In genomic region chr2:25063876-25064660, GRCh38 we compare ENCODE assay signal across 13 cellular contexts. TPM values are rescaled to one million over a fixed set of nuclear protein-coding genes. Genes with fewer than 3 reads are reported as not detected.
DNase-seq lines count a peak whose midpoint lies in the region; TF ChIP-seq lines count a peak whose summit lies in the region.
"Had no signal": no experiment of that assay in that cellular context is flagged by ENCODE, and none has a peak within 500 bp of the region (broad histone marks: within the 10 kb centered on the region; RNA-seq: fewer than 3 reads in every experiment).

No MANE protein-coding gene starts in this region.

- H2AFZ ChIP-seq in GM23248 = peak overlapping the region; percentile 4; the same call in 1 of the 2 replicates

- no peaks in the 10 kb centered on the region for H3K9me2 ChIP-seq in GM23248 (ENCODE audit: insufficient read depth)

- peak overlapping the region; percentile 68 to 95 (median 90) for H3K27ac Mint-ChIP-seq in brain
- H3K27ac Mint-ChIP-seq: activated naive CD8-positive, alpha-beta T cell had no signal

- peak; percentile 50 for DNase-seq in AG10803 (ENCODE audit: low read depth)
- DNase-seq in GM23248 = peak; percentile 56
- DNase-seq in middle frontal gyrus (ENCODE audit: extremely low spot score, low spot score) = peak; percentile 61
- DNase-seq in colonic mucosa = no peak
- no peak for DNase-seq in CD1c-positive myeloid dendritic cell (ENCODE audit: extremely low spot score)
- DNase-seq in GM13977 (ENCODE audit: low spot score) = no peak
- no peak for DNase-seq in AML-193 (lab: John Stamatoyannopoulos, UW)
- DNase-seq: NCI-H2171, T-helper 9 cell, uterus had no signal

- peaks cover 17% of the 10 kb centered on the region for H3K36me3 Mint-ChIP-seq in brain

- WGBS in GM23248 (ENCODE audit: low coverage in 1 of 2, low lambda C conversion rate in 2 of 2, missing lambda C conversion rate in 2 of 2), 2 experiments = 21% methylated on average over 13 of the region's 13 CpGs

- no peaks in the 10 kb centered on the region for H4K20me1 ChIP-seq in GM23248 (ENCODE audit: insufficient read depth)

- H3K4me1 Mint-ChIP-seq in brain = peaks cover 46% of the 10 kb centered on the region

- no peaks in the 10 kb centered on the region for H3K79me2 ChIP-seq in GM23248 (ENCODE audit: insufficient read depth)

- H3K4me1 ChIP-seq in GM23248 (ENCODE audit: insufficient read depth) (peaks cover 10% of the 10 kb centered on the region), colonic mucosa (no peaks in the 10 kb centered on the region)
- H3K4me1 ChIP-seq: uterus had no signal

- H3K9me3 ChIP-seq in GM23248 (ENCODE audit: low read depth) (no peaks in the 10 kb centered on the region), colonic mucosa (no peaks in the 10 kb centered on the region)
- H3K9me3 ChIP-seq: uterus had no signal

- peak overlapping the region in 4 of 5 experiments; percentile 41 to 78 (median 58) for H3K4me3 Mint-ChIP-seq in brain
- H3K4me3 Mint-ChIP-seq: activated naive CD8-positive, alpha-beta T cell had no signal

- H3K27ac ChIP-seq in GM23248 (no peak overlapping the region), colonic mucosa (no peak overlapping the region)
- H3K27ac ChIP-seq: skin epidermis, uterus had no signal

- H3F3A ChIP-seq in GM23248 (ENCODE audit: insufficient read depth) = no peaks in the 10 kb centered on the region

- peak overlapping the region; percentile 28 for H3K4me2 ChIP-seq in GM23248 (ENCODE audit: unreplicated experiment)

- peaks cover 3% of the 10 kb centered on the region for H3K27me3 Mint-ChIP-seq in brain
- H3K27me3 Mint-ChIP-seq: activated naive CD8-positive, alpha-beta T cell had no signal

- H3K27me3 ChIP-seq in GM23248 (replicated peaks; ENCODE audit: insufficient read depth) = no peaks in the 10 kb centered on the region
- no peaks in the 10 kb centered on the region for H3K27me3 ChIP-seq in colonic mucosa
- H3K27me3 ChIP-seq: uterus had no signal

- no peak overlapping the region for H3K4me3 ChIP-seq in AG10803 (ENCODE audit: low read length)
- H3K4me3 ChIP-seq in GM23248 = no peak overlapping the region; the same call in 1 of the 2 replicates
- H3K4me3 ChIP-seq in colonic mucosa = no peak overlapping the region
- H3K4me3 ChIP-seq: skin epidermis, uterus had no signal

- H3K9ac ChIP-seq in GM23248 (no peak overlapping the region), colonic mucosa (ENCODE audit: low read depth in 2 of 2, low read length in 2 of 2) (no peak overlapping the region)

- intact Hi-C loops in colonic mucosa (cut with DNase I) = no loop called here

- TF ChIP-seq CTCF in AG10803 (conservative IDR thresholded peaks at IDR 0.05; ENCODE audit: low read length) = no peak
- no peak for TF ChIP-seq CTCF in brain (conservative IDR thresholded peaks at IDR 0.05)
- no peak for TF ChIP-seq CTCF in colonic mucosa (IDR thresholded peaks at IDR 0.05)
- TF ChIP-seq CTCF in GM13977 (IDR thresholded peaks at IDR 0.05; ENCODE audit: extremely low read depth, insufficient read depth, missing control alignments) = no peak

- H3K9me3 Mint-ChIP-seq in brain = peaks cover 0 to 8% (median 0%) of the 10 kb centered on the region in 5 experiments

- H3K36me3 ChIP-seq in GM23248 (ENCODE audit: low read depth) = no peaks in the 10 kb centered on the region
- H3K36me3 ChIP-seq in colonic mucosa = no peaks in the 10 kb centered on the region
- H3K36me3 ChIP-seq: uterus had no signal

- in situ Hi-C loops in GM23248 (cut with MboI) (no loop called here), GM13977 (cut with MboI; ENCODE audit: low pct_unique_long_range_greater_than_20kb, low sequenced_read_pairs, unreplicated experiment) (no loop called here)

RNA-seq across cellular contexts. Expression of gene EFR3B, which starts 22.2 kb away (rescaled TPM):
- total RNA-seq in GM23248 (2014; rRNA removed; shearing (Covaris generic)) = 0.76 and 0.97 TPM in 2 replicates
- polyA plus RNA-seq in GM23248 (2016; fragmentation: Nextera tagmentation; extraction: Ambion mirVana) (0.51 and 0.75 TPM in 2 replicates), brain (ENCODE audit: insufficient read depth, low read depth, low replicate concordance) (23.8 TPM)
- total RNA-seq in colonic mucosa = 1 to 10 TPM; 1.7 to 1.8 TPM

Comparison
In these comparisons a context has a peak if more than half of its experiments do, and no peak if none do; other contexts are left out.
1. DNase-seq: peak in AG10803 (single experiment), GM23248 (single experiment) and middle frontal gyrus (single experiment); none in colonic mucosa (single experiment), CD1c-positive myeloid dendritic cell (single experiment), GM13977 (single experiment) and AML-193 (0 of 2).